9 cellular contexts compared by ENCODE assay signal in genomic region chr1:155499953-155500621, GRCh38.
A peak's percentile ranks its signal among the peaks of the same experiment; 100 is the strongest.
DNase-seq lines count a peak whose midpoint lies in the region; ATAC-seq, FAIRE-seq and TF ChIP-seq lines count a peak whose summit lies in the region.
"Had no signal": no experiment of that assay in that cellular context is flagged by ENCODE, and none has a peak within 500 bp of the region (broad histone marks: within the 10 kb centered on the region; RNA-seq: fewer than 3 reads in every experiment).

No MANE protein-coding gene starts in this region.

- peaks cover 34% of the 10 kb centered on the region for H4K20me1 ChIP-seq in SK-N-SH (ENCODE audit: insufficient read depth)

- DNase-seq in NCI-H1092 (lab: John Stamatoyannopoulos, UW) (peak; percentile 10), SK-N-SH (peak; percentile 56), inferior parietal cortex (ENCODE audit: extremely low spot score) (peak; percentile 52), H54 (ENCODE audit: insufficient read length, low spot score) (no peak), A172 (ENCODE audit: low spot score) (no peak), RKO (ENCODE audit: low spot score) (no peak), endothelial cell (ENCODE audit: low spot score) (no peak)

- ATAC-seq in GM18505 (IDR thresholded peaks at IDR 0.05; ENCODE audit: unreplicated experiment), result peak; percentile 65
- ATAC-seq: foreskin keratinocyte had no signal

- no peak overlapping the region for H2AFZ ChIP-seq in SK-N-SH (ENCODE audit: low read depth)

- H3K4me3 Mint-ChIP-seq in endothelial cell (ENCODE audit: unreplicated experiment), result no peak overlapping the region

- CTCF ChIA-PET in SK-N-SH (lab: Yijun Ruan, JAX), result interaction anchor here (0.8 to 1.2 kb wide), 4 partner anchors 20 to 249 kb away, joined by 3 to 5 read pairs (median 4); no protein-coding TSS in a partner anchor

- H3K79me2 ChIP-seq in SK-N-SH (ENCODE audit: insufficient read depth), result peaks cover 83% of the 10 kb centered on the region

- H3K27ac Mint-ChIP-seq in endothelial cell (ENCODE audit: unreplicated experiment), result no peak overlapping the region

- H3K9me2 ChIP-seq in SK-N-SH, result no peaks in the 10 kb centered on the region

- H3K4me1 ChIP-seq in SK-N-SH (ENCODE audit: control insufficient read depth in 1 of 2, insufficient read depth in 2 of 2, low read depth in 1 of 2, low read length in 1 of 2), result peaks cover 5 to 7% of the 10 kb centered on the region in 2 experiments; a peak in 3 of 4 replicates
- H3K4me1 ChIP-seq: foreskin keratinocyte had no signal

- no peak overlapping the region for H3K9ac ChIP-seq in SK-N-SH

- H3K36me3 ChIP-seq in SK-N-SH (replicated peaks in 1 of 2; ENCODE audit: control insufficient read depth in 1 of 2, insufficient read depth in 2 of 2, low read length in 1 of 2), result peaks cover 0 to 6% of the 10 kb centered on the region in 2 experiments

- H3K9me3 ChIP-seq in SK-N-SH, result no peaks in the 10 kb centered on the region

- no peaks in the 10 kb centered on the region for H3K27me3 ChIP-seq in SK-N-SH (ENCODE audit: insufficient read depth)
- H3K27me3 ChIP-seq: foreskin keratinocyte had no signal

- H3F3A ChIP-seq in SK-N-SH (replicated peaks; ENCODE audit: insufficient read depth), result peaks cover 9% of the 10 kb centered on the region

- no peak overlapping the region; a peak in 1 of 4 replicates for H3K4me3 ChIP-seq in SK-N-SH (ENCODE audit: low read depth in 2 of 2, low read length in 1 of 2)

- peak; percentile 29 for TF ChIP-seq POLR2A in GM18505 (IDR thresholded peaks at IDR 0.05; ENCODE audit: borderline replicate concordance, extremely low read depth, insufficient read depth, insufficient read length)
- no peak for TF ChIP-seq POLR2A in H54 (IDR thresholded peaks at IDR 0.05; ENCODE audit: low read depth, low read length)

- POLR2A ChIA-PET in SK-N-SH (lab: Yijun Ruan, JAX), result no interaction called here

- WGBS in SK-N-SH (ENCODE audit: low lambda C conversion rate), result 40% methylated on average over 5 of the region's 5 CpGs

- TF ChIP-seq RAD21 in SK-N-SH (IDR thresholded peaks at IDR 0.05; ENCODE audit: low read length), result no peak

- no peak for FAIRE-seq in H54 (lab: Jason Lieb, UNC)

- H3K36me3 Mint-ChIP-seq in endothelial cell (ENCODE audit: low read depth, unreplicated experiment), result no peaks in the 10 kb centered on the region

- peak overlapping the region; percentile 4 to 70; a peak in 3 of 4 replicates for H3K27ac ChIP-seq in SK-N-SH (ENCODE audit: low read depth in 2 of 2, low read length in 1 of 2)
- H3K27ac ChIP-seq: foreskin keratinocyte had no signal

- TF ChIP-seq CTCF in SK-N-SH (IDR thresholded peaks at IDR 0.05), result no peak
- TF ChIP-seq CTCF in endothelial cell (IDR thresholded peaks at IDR 0.05; ENCODE audit: unreplicated experiment), result no peak

- peak overlapping the region; percentile 3; the same call in 1 of the 2 replicates for H3K4me2 ChIP-seq in SK-N-SH

- no peaks in the 10 kb centered on the region for H3K9me3 Mint-ChIP-seq in endothelial cell (ENCODE audit: unreplicated experiment)

- no peaks in the 10 kb centered on the region for H3K27me3 Mint-ChIP-seq in endothelial cell (ENCODE audit: unreplicated experiment)

- peaks cover 6% of the 10 kb centered on the region for H3K4me1 Mint-ChIP-seq in endothelial cell (ENCODE audit: unreplicated experiment)

- TF ChIP-seq EP300 in SK-N-SH (IDR thresholded peaks at IDR 0.05; ENCODE audit: borderline replicate concordance in 1 of 2, low read depth in 1 of 2, low read length in 1 of 2), result no peak

TF ChIP-seq in SK-N-SH, 30 proteins besides CTCF, POLR2A, EP300 and RAD21:
- TF ChIP-seq MXI1 (IDR thresholded peaks at IDR 0.05; ENCODE audit: low read depth, low read length) (peak; percentile 12; the same call in 1 of the 2 replicates), NFIC (IDR thresholded peaks at IDR 0.05; ENCODE audit: borderline replicate concordance) (peak; percentile 58), GATA2 (CRISPR knock-in tag; IDR thresholded peaks at IDR 0.05) (0 out of 2 replicates have a peak, but pooled peaks have one; percentile 39)
- TF ChIP-seq, protein P1, sequence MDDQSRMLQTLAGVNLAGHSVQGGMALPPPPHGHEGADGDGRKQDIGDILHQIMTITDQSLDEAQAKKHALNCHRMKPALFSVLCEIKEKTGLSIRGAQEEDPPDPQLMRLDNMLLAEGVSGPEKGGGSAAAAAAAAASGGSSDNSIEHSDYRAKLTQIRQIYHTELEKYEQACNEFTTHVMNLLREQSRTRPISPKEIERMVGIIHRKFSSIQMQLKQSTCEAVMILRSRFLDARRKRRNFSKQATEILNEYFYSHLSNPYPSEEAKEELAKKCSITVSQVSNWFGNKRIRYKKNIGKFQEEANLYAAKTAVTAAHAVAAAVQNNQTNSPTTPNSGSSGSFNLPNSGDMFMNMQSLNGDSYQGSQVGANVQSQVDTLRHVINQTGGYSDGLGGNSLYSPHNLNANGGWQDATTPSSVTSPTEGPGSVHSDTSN (IDR thresholded peaks at IDR 0.05), result no peak

Comparison
In these comparisons a context has a peak if more than half of its experiments do, and no peak if none do; other contexts are left out.
1. DNase-seq: peak in NCI-H1092 (single experiment), SK-N-SH (single experiment) and inferior parietal cortex (single experiment); none in H54 (single experiment), A172 (single experiment), RKO (single experiment) and endothelial cell (single experiment).